In genomic region chr13:65606622-65607021, GRCh38 we compare ENCODE assay signal across 27 cellular contexts.
DNase-seq lines count a peak whose midpoint lies in the region; ATAC-seq and TF ChIP-seq lines count a peak whose summit lies in the region.
"Had no signal": no experiment of that assay in that cellular context is flagged by ENCODE, and none has a peak within 500 bp of the region (broad histone marks: within the 10 kb centered on the region; RNA-seq: fewer than 3 reads in every experiment).

No MANE protein-coding gene starts in this region.

- H3K36me3 ChIP-seq in A673 (ENCODE audit: insufficient read depth, low read length, poor library complexity, severe bottlenecking): no peaks in the 10 kb centered on the region
- no peaks in the 10 kb centered on the region for H3K36me3 ChIP-seq in adipocyte (ENCODE audit: control insufficient read depth, insufficient read depth, low read length, severe bottlenecking)
- no peaks in the 10 kb centered on the region for H3K36me3 ChIP-seq in ascending aorta
- H3K36me3 ChIP-seq: BLaER1 treated with 17β-estradiol and CSF1 and Interleukin-3, amounts not matched to agents 10 nM and 100 nM; upper lobe of left lung had no signal

- H3K4me3 ChIP-seq in A673 (ENCODE audit: low read depth, low read length, poor library complexity, severe bottlenecking) (no peak overlapping the region), adipocyte (ENCODE audit: low read length) (no peak overlapping the region), fibroblast of pulmonary artery (replicated peaks; ENCODE audit: low read depth, low read length) (no peak overlapping the region), ascending aorta (no peak overlapping the region)
- H3K4me3 ChIP-seq: BLaER1 treated with 17β-estradiol and CSF1 and Interleukin-3, amounts not matched to agents 10 nM and 100 nM; upper lobe of left lung had no signal

- CTCF ChIA-PET in A673 (lab: Charles Lee): no interaction called here

- H3K27ac ChIP-seq in A673 (ENCODE audit: low read depth, low read length, poor library complexity, severe bottlenecking) (no peak overlapping the region), ascending aorta (no peak overlapping the region)
- H3K27ac ChIP-seq: BLaER1 treated with 17β-estradiol and CSF1 and Interleukin-3, amounts not matched to agents 10 nM and 100 nM; foreskin keratinocyte; upper lobe of left lung had no signal

- no peak overlapping the region for H3K9ac ChIP-seq in adipocyte (ENCODE audit: low read length)
- H3K9ac ChIP-seq: BLaER1 treated with 17β-estradiol and CSF1 and Interleukin-3, amounts not matched to agents 10 nM and 100 nM had no signal

- intact Hi-C loops in A673 (cut with micrococcal nuclease; ENCODE audit: unreplicated experiment) (no loop called here), ascending aorta (cut with DNase I) (no loop called here)

- DNase-seq in A673 (ENCODE audit: low spot score) (peak; percentile 15), HCEC 1CT (peak; percentile 38), adipocyte (ENCODE audit: low read depth) (peak; percentile 40), fibroblast of pulmonary artery (ENCODE audit: low read depth) (peak; percentile 58), ascending aorta (ENCODE audit: low spot score in 2 of 2) (no peak), superior temporal gyrus (ENCODE audit: extremely low spot score) (no peak)
- DNase-seq: activated CD4-positive, alpha-beta T cell treated with anti-CD3 and anti-CD28 coated beads for 1 hour; activated CD8-positive, alpha-beta T cell treated with anti-CD3 and anti-CD28 coated beads for 36 hours; aorta; Caco-2; DND-41; foreskin keratinocyte; GOT3; MM.1S; NCI-H1417; NCI-H2029 treated with DMSO at 0.1 percent for 48 hours; right cardiac atrium; stimulated activated CD4-positive, alpha-beta T cell treated with anti-CD3 and anti-CD28 coated beads, Interleukin-12 subunit alpha, Interleukin-12 subunit beta, amount 100 ng/mL, for 4 hours; stimulated activated CD4-positive, alpha-beta T cell treated with anti-CD3 and anti-CD28 coated beads, Interleukin-4, amount 100 ng/mL, for 24 hours; substantia nigra; T-helper 2 cell; upper lobe of left lung had no signal

- H3K9me3 ChIP-seq in A673 (ENCODE audit: low read depth, low read length, poor library complexity, severe bottlenecking) (no peaks in the 10 kb centered on the region), adipocyte (ENCODE audit: control insufficient read depth, low read length) (no peaks in the 10 kb centered on the region), ascending aorta (no peaks in the 10 kb centered on the region)
- H3K9me3 ChIP-seq: BLaER1 treated with 17β-estradiol and CSF1 and Interleukin-3, amounts not matched to agents 10 nM and 100 nM; Caco-2; upper lobe of left lung had no signal

- no peaks in the 10 kb centered on the region for H3K4me1 ChIP-seq in A673 (ENCODE audit: insufficient read depth, low read length, poor library complexity, severe bottlenecking)
- peaks cover 16% of the 10 kb centered on the region for H3K4me1 ChIP-seq in adipocyte (ENCODE audit: control insufficient read depth, insufficient read depth, low read length)
- H3K4me1 ChIP-seq in ascending aorta: no peaks in the 10 kb centered on the region
- H3K4me1 ChIP-seq: BLaER1 treated with 17β-estradiol and CSF1 and Interleukin-3, amounts not matched to agents 10 nM and 100 nM; Caco-2; foreskin keratinocyte; upper lobe of left lung had no signal

- POLR2A ChIA-PET in A673 (lab: Charles Lee; ENCODE audit: low non-redundant PET): no interaction called here

- H3K27me3 ChIP-seq in A673 (replicated peaks; ENCODE audit: insufficient read depth, low read depth, low read length, poor library complexity) (no peaks in the 10 kb centered on the region), adipocyte (replicated peaks; ENCODE audit: control insufficient read depth, insufficient read depth, low read length) (no peaks in the 10 kb centered on the region), ascending aorta (no peaks in the 10 kb centered on the region)
- H3K27me3 ChIP-seq: BLaER1 treated with 17β-estradiol and CSF1 and Interleukin-3, amounts not matched to agents 10 nM and 100 nM; foreskin keratinocyte; upper lobe of left lung had no signal

- ATAC-seq in GM21825 (IDR thresholded peaks at IDR 0.05; ENCODE audit: unreplicated experiment) (no peak), GM19023 (IDR thresholded peaks at IDR 0.05; ENCODE audit: unreplicated experiment) (no peak)
- ATAC-seq: activated CD8-positive, alpha-beta T cell treated with anti-CD3 and anti-CD28 coated beads for 36 hours; activated naive CD4-positive, alpha-beta T cell treated with anti-CD3 and anti-CD28 coated beads, Interleukin-2, amount 50 U/mL, for 72 hours; foreskin keratinocyte; right cardiac atrium; stimulated activated effector memory CD8-positive, alpha-beta T cell treated with anti-CD3 and anti-CD28 coated beads, Interleukin-12 subunit alpha, Interleukin-12 subunit beta, amount 100 ng/mL, for 72 hours had no signal

- no TSS peak for BruUV-seq in A673 (replicated peaks; lab: Mats Ljungman, UMichigan)

- TF ChIP-seq CTCF in A673 (conservative IDR thresholded peaks at IDR 0.05; ENCODE audit: low read depth, low read length): no peak
- no peak for TF ChIP-seq CTCF in fibroblast of pulmonary artery (IDR thresholded peaks at IDR 0.05; ENCODE audit: low read length, missing control alignments)
- TF ChIP-seq CTCF in ascending aorta (IDR thresholded peaks at IDR 0.05): no peak

Comparison
In these comparisons a context has a peak if more than half of its experiments do, and no peak if none do; other contexts are left out.
1. DNase-seq: peak in A673 (single experiment), HCEC 1CT (single experiment), adipocyte (single experiment) and fibroblast of pulmonary artery (single experiment); none in ascending aorta (0 of 2) and superior temporal gyrus (single experiment).